In the genomic region with DNA sequence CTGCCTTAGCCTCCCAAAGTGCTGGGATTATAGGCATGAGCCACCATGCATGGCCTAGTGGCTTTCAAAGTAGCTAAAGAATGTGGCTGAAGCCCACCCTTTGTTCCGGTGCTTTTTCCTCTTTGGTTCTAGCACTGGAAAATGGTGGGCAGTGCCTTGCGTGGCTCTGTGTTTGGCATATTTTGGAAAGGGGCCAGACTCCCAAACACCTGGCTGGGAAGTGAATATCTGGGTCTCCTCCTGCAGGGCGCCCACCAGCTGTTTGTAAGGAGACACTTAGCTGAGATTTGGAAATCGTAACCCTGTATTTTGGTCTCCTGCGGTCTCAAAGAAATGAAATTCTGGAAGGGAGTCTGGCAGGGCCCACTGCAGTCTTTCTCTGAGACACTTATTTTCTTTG, we compare ENCODE assay signal across 27 cellular contexts.
"Had no signal": no experiment of that assay in that cellular context is flagged by ENCODE, and none has a peak within 500 bp of the region (broad histone marks: within the 10 kb centered on the region; RNA-seq: fewer than 3 reads in every experiment).

No MANE protein-coding gene starts in this region.

- H3K27me3 Mint-ChIP-seq: memory B cell; naive B cell; stimulated activated memory B cell treated with anti-CD40 and anti-IgM and Interleukin-4, amounts not matched to agents 10 μg/mL and 1 μg/mL and 100 μg/mL, for 72 hours had no signal

- H3K4me1 Mint-ChIP-seq: immature natural killer cell; memory B cell; naive B cell; stimulated activated memory B cell treated with anti-CD40 and anti-IgM and Interleukin-4, amounts not matched to agents 10 μg/mL and 1 μg/mL and 100 μg/mL, for 72 hours had no signal

- H3K4me3 ChIP-seq: dorsolateral prefrontal cortex, esophagus squamous epithelium, left ventricle myocardium inferior, lower lobe of right lung, psoas muscle, right lobe of liver, tibial artery, upper lobe of left lung, uterus had no signal

- FAIRE-seq: keratinocyte had no signal

- ATAC-seq: left cardiac atrium; lower lobe of right lung; psoas muscle; right lobe of liver; stimulated activated memory B cell treated with anti-CD40 and anti-IgM and Interleukin-4, amounts not matched to agents 10 μg/mL and 1 μg/mL and 100 μg/mL, for 72 hours had no signal

- H3K4me3 Mint-ChIP-seq: immature natural killer cell; memory B cell; naive B cell; nephron; stimulated activated memory B cell treated with anti-CD40 and anti-IgM and Interleukin-4, amounts not matched to agents 10 μg/mL and 1 μg/mL and 100 μg/mL, for 72 hours; stimulated activated naive CD8-positive, alpha-beta T cell treated with anti-CD3 and anti-CD28 coated beads, Interleukin-15, Interleukin-2, amounts not matched to agents 100 ng/mL and 50 ng/mL, for 24 hours had no signal

- H3K9me3 ChIP-seq: esophagus squamous epithelium, left ventricle myocardium inferior, lower lobe of right lung, neutrophil, psoas muscle, right lobe of liver, tibial artery, upper lobe of left lung, uterus had no signal

- H3K27me3 ChIP-seq: esophagus squamous epithelium, neutrophil, right lobe of liver, tibial artery, upper lobe of left lung, uterus had no signal

- H3K4me1 ChIP-seq: esophagus squamous epithelium, left ventricle myocardium inferior, lower lobe of right lung, psoas muscle, right lobe of liver, tibial artery, upper lobe of left lung, uterus had no signal

- H3K27ac Mint-ChIP-seq: immature natural killer cell; memory B cell; naive B cell; stimulated activated memory B cell treated with anti-CD40 and anti-IgM and Interleukin-4, amounts not matched to agents 10 μg/mL and 1 μg/mL and 100 μg/mL, for 72 hours; stimulated activated naive CD8-positive, alpha-beta T cell treated with anti-CD3 and anti-CD28 coated beads, Interleukin-15, Interleukin-2, amounts not matched to agents 100 ng/mL and 50 ng/mL, for 24 hours had no signal

- DNase-seq: cortex of kidney; dorsolateral prefrontal cortex; effector memory CD4-positive, alpha-beta T cell; esophagus squamous epithelium; foreskin fibroblast; immature natural killer cell; left cardiac atrium; left ventricle myocardium inferior; lower lobe of right lung; midbrain; naive B cell; psoas muscle; retina; right lobe of liver; stimulated activated CD4-positive, alpha-beta T cell treated with anti-CD3 and anti-CD28 coated beads, Interleukin-15, amount 100 ng/mL, for 24 hours; stimulated activated CD4-positive, alpha-beta T cell treated with anti-CD3 and anti-CD28 coated beads, Interleukin-1b, Interleukin-23, amount 100 ng/mL, for 48 hours; stimulated activated CD4-positive, alpha-beta T cell treated with anti-CD3 and anti-CD28 coated beads, Interleukin-4, amount 100 ng/mL, for 24 hours; tibial artery; upper lobe of left lung; uterus had no signal

- H3K9me3 Mint-ChIP-seq: nephron; stimulated activated naive CD8-positive, alpha-beta T cell treated with anti-CD3 and anti-CD28 coated beads, Interleukin-15, Interleukin-2, amounts not matched to agents 100 ng/mL and 50 ng/mL, for 24 hours had no signal

- H3K36me3 ChIP-seq: esophagus squamous epithelium, left ventricle myocardium inferior, lower lobe of right lung, neutrophil, right lobe of liver, tibial artery, upper lobe of left lung, uterus had no signal

- H3K36me3 Mint-ChIP-seq: memory B cell; naive B cell; stimulated activated memory B cell treated with anti-CD40 and anti-IgM and Interleukin-4, amounts not matched to agents 10 μg/mL and 1 μg/mL and 100 μg/mL, for 72 hours had no signal

- H3K27ac ChIP-seq: dorsolateral prefrontal cortex, epithelial cell of prostate, esophagus squamous epithelium, left ventricle myocardium inferior, lower lobe of right lung, neutrophil, psoas muscle, right lobe of liver, tibial artery, upper lobe of left lung, uterus had no signal
